ENCODE assay signal across 1 cellular context in genomic region chr18:55339990-55340389, GRCh38.
TF ChIP-seq lines count a peak whose summit lies in the region.

No MANE protein-coding gene starts in this region.

TF ChIP-seq in endothelial cell of umbilical vein, 7 proteins besides CTCF, POLR2A, EP300 and RAD21:
- TF ChIP-seq POLR2AphosphoS5 (IDR thresholded peaks at IDR 0.05; ENCODE audit: insufficient read depth, low read depth, low read length): no peak
- TF ChIP-seq MYC (IDR thresholded peaks at IDR 0.05; ENCODE audit: low read depth, low read length): no peak
- TF ChIP-seq JUN (IDR thresholded peaks at IDR 0.05; ENCODE audit: borderline replicate concordance, insufficient read depth, insufficient read length, low read depth): no peak
- no peak for TF ChIP-seq EZH2 (IDR thresholded peaks at IDR 0.05; ENCODE audit: borderline replicate concordance, low read depth, low read length, severe bottlenecking)
- no peak for TF ChIP-seq GATA2 (IDR thresholded peaks at IDR 0.05; ENCODE audit: insufficient read depth, insufficient read length, low read depth, low read length)
- TF ChIP-seq FOS (IDR thresholded peaks at IDR 0.05; ENCODE audit: borderline replicate concordance, insufficient read depth, low read length): no peak
- no peak for TF ChIP-seq MAX (IDR thresholded peaks at IDR 0.05; ENCODE audit: insufficient read depth, insufficient read length)
